ENCODE assay signal across 13 cellular contexts in genomic region chr4:77595361-77595973, GRCh38. TPM values are rescaled to one million over a fixed set of nuclear protein-coding genes. Genes with fewer than 3 reads are reported as not detected.
"Had no signal": no experiment of that assay in that cellular context is flagged by ENCODE, and none has a peak within 500 bp of the region (broad histone marks: within the 10 kb centered on the region; RNA-seq: fewer than 3 reads in every experiment).

No MANE protein-coding gene starts in this region.

- H3K27me3 ChIP-seq: ascending aorta, esophagus squamous epithelium, right atrium auricular region had no signal

- H3K36me3 ChIP-seq: ascending aorta, esophagus squamous epithelium, lower lobe of right lung, right atrium auricular region had no signal

- H3K27ac ChIP-seq: ascending aorta, esophagus squamous epithelium, lower lobe of right lung, right atrium auricular region had no signal

- FAIRE-seq: bronchial epithelial cell had no signal

- H3K27ac Mint-ChIP-seq: immature natural killer cell, naive B cell, type B pancreatic cell had no signal

- H3K9me3 ChIP-seq: ascending aorta, esophagus squamous epithelium, lower lobe of right lung, right atrium auricular region had no signal

- ATAC-seq: lower lobe of right lung had no signal

- H3K9me3 Mint-ChIP-seq: type B pancreatic cell had no signal

- DNase-seq: activated CD4-positive, CD25-positive, alpha-beta regulatory T cell treated with anti-CD3 and anti-CD28 coated beads, Interleukin-2, amount 50 U/mL, for 72 hours; esophagus squamous epithelium; foreskin fibroblast; glutamatergic neuron; immature natural killer cell; lower lobe of right lung; naive B cell had no signal

- H3K36me3 Mint-ChIP-seq: immature natural killer cell, naive B cell, type B pancreatic cell had no signal

- H3K4me3 Mint-ChIP-seq: naive B cell, type B pancreatic cell had no signal

- H3K4me1 ChIP-seq: ascending aorta, lower lobe of right lung, right atrium auricular region had no signal

- H3K4me3 ChIP-seq: ascending aorta, esophagus squamous epithelium, lower lobe of right lung, right atrium auricular region, skin epidermis had no signal

RNA-seq across cellular contexts. Expression of gene CXCL13, which starts 10.2 kb away (rescaled TPM):
- total RNA-seq: ascending aorta, bronchial epithelial cell, lower lobe of right lung, right atrium auricular region, SK-MEL-5 had no signal
- polyA plus RNA-seq: immature natural killer cell had no signal
